Comparison of ENCODE assay signal across 1 cellular context in genomic region chr17:2400474-2400866, GRCh38.
A peak's percentile ranks its signal among the peaks of the same experiment; 100 is the strongest.
TF ChIP-seq lines count a peak whose summit lies in the region.

No MANE protein-coding gene starts in this region.

TF ChIP-seq in HepG2, 621 proteins besides CTCF, POLR2A, EP300 and RAD21 (continued from another document and continues in another):
- TF ChIP-seq BCL3 (CRISPR knock-in tag; IDR thresholded peaks at IDR 0.05) (no peak), ZNF75D (CRISPR knock-in tag; IDR thresholded peaks at IDR 0.05; ENCODE audit: borderline replicate concordance) (no peak), ZNF513 (CRISPR knock-in tag; conservative IDR thresholded peaks at IDR 0.05) (no peak), AGO1 (IDR thresholded peaks at IDR 0.05; ENCODE audit: low read depth, low read length, poor library complexity, severe bottlenecking) (no peak), YEATS2 (CRISPR knock-in tag; IDR thresholded peaks at IDR 0.05; ENCODE audit: borderline replicate concordance) (no peak), PAF1 (CRISPR knock-in tag; IDR thresholded peaks at IDR 0.05) (no peak), RARA (CRISPR knock-in tag; IDR thresholded peaks at IDR 0.05) (no peak), SPEN (CRISPR knock-in tag; IDR thresholded peaks at IDR 0.05; ENCODE audit: low read depth) (0 out of 2 replicates have a peak, but pooled peaks have one; percentile 15), ZNF570 (CRISPR knock-in tag; IDR thresholded peaks at IDR 0.05; ENCODE audit: borderline replicate concordance) (no peak), MNT (IDR thresholded peaks at IDR 0.05) (peak; percentile 73), REXO4 (CRISPR knock-in tag; IDR thresholded peaks at IDR 0.05; ENCODE audit: borderline replicate concordance) (no peak), ZNF274 (CRISPR knock-in tag; IDR thresholded peaks at IDR 0.05) (no peak), ZNF589 (CRISPR knock-in tag; conservative IDR thresholded peaks at IDR 0.05) (no peak), ZBTB7B (CRISPR knock-in tag; IDR thresholded peaks at IDR 0.05) (no peak), ZNF816 (CRISPR knock-in tag; IDR thresholded peaks at IDR 0.05; ENCODE audit: borderline replicate concordance) (peak; percentile 11; the same call in 1 of the 2 replicates), ZNF101 (CRISPR knock-in tag; IDR thresholded peaks at IDR 0.05; ENCODE audit: borderline replicate concordance, low read depth) (no peak), HOXD1 (CRISPR knock-in tag; IDR thresholded peaks at IDR 0.05) (no peak), LBX2 (CRISPR knock-in tag; IDR thresholded peaks at IDR 0.05; ENCODE audit: borderline replicate concordance) (no peak), ZNF660 (CRISPR knock-in tag; IDR thresholded peaks at IDR 0.05; ENCODE audit: borderline replicate concordance, low read depth) (no peak), SIX4 (CRISPR knock-in tag; IDR thresholded peaks at IDR 0.05) (no peak), ZNF331 (CRISPR knock-in tag; IDR thresholded peaks at IDR 0.05) (no peak), DMTF1 (CRISPR knock-in tag; IDR thresholded peaks at IDR 0.05) (no peak), ZNF713 (CRISPR knock-in tag; IDR thresholded peaks at IDR 0.05) (no peak), NRL (CRISPR knock-in tag; IDR thresholded peaks at IDR 0.05; ENCODE audit: borderline replicate concordance) (no peak; the same call in 1 of the 2 replicates), SAFB2 (CRISPR knock-in tag; IDR thresholded peaks at IDR 0.05; ENCODE audit: borderline replicate concordance, low read depth) (no peak), FOXK2 (IDR thresholded peaks at IDR 0.05) (no peak), STAT5B (CRISPR knock-in tag; IDR thresholded peaks at IDR 0.05) (no peak), PCBP1 (IDR thresholded peaks at IDR 0.05; ENCODE audit: borderline replicate concordance, low read depth, low read length) (no peak), SRF (IDR thresholded peaks at IDR 0.05; ENCODE audit: low read depth, low read length) (no peak), MYC (CRISPR knock-in tag; IDR thresholded peaks at IDR 0.05; ENCODE audit: borderline replicate concordance) (0 out of 2 replicates have a peak, but pooled peaks have one; percentile 5), ZNF530 (CRISPR knock-in tag; IDR thresholded peaks at IDR 0.05; ENCODE audit: low read depth) (no peak), ZNF710 (CRISPR knock-in tag; IDR thresholded peaks at IDR 0.05; ENCODE audit: borderline replicate concordance) (no peak; the same call in 1 of the 2 replicates), FOXA1 (IDR thresholded peaks at IDR 0.05) (no peak), FOXA1 (CRISPR knock-in tag; IDR thresholded peaks at IDR 0.05) (no peak), ZNF143 (CRISPR knock-in tag; IDR thresholded peaks at IDR 0.05) (no peak), ZNF34 (CRISPR knock-in tag; IDR thresholded peaks at IDR 0.05; ENCODE audit: borderline replicate concordance) (no peak), KMT2B (CRISPR knock-in tag; IDR thresholded peaks at IDR 0.05) (no peak), HBP1 (CRISPR knock-in tag; IDR thresholded peaks at IDR 0.05; ENCODE audit: low read depth) (no peak; the same call in 1 of the 2 replicates), JUNB (CRISPR knock-in tag; IDR thresholded peaks at IDR 0.05; ENCODE audit: borderline replicate concordance) (0 out of 2 replicates have a peak, but pooled peaks have one; percentile 22), SIN3B (IDR thresholded peaks at IDR 0.05; ENCODE audit: low read length) (no peak), FOXC1 (CRISPR knock-in tag; IDR thresholded peaks at IDR 0.05; ENCODE audit: borderline replicate concordance) (no peak), AHR (CRISPR knock-in tag; IDR thresholded peaks at IDR 0.05) (0 out of 2 replicates have a peak, but pooled peaks have one; percentile 28), JUND (CRISPR knock-in tag; IDR thresholded peaks at IDR 0.05) (no peak), ZFP62 (CRISPR knock-in tag; IDR thresholded peaks at IDR 0.05) (no peak), HNRNPL (IDR thresholded peaks at IDR 0.05; ENCODE audit: low read depth, low read length) (no peak), SYNCRIP (IDR thresholded peaks at IDR 0.05; ENCODE audit: insufficient read depth, low read depth, low read length) (no peak), RORA (CRISPR knock-in tag; IDR thresholded peaks at IDR 0.05) (no peak), ZBTB33 (CRISPR knock-in tag; IDR thresholded peaks at IDR 0.05) (no peak), JARID2 (CRISPR knock-in tag; IDR thresholded peaks at IDR 0.05; ENCODE audit: insufficient replicate concordance) (no peak), CCDC6 (CRISPR knock-in tag; IDR thresholded peaks at IDR 0.05) (0 out of 2 replicates have a peak, but pooled peaks have one; percentile 63), ZNF20 (CRISPR knock-in tag; IDR thresholded peaks at IDR 0.05) (no peak), POGK (CRISPR knock-in tag; conservative IDR thresholded peaks at IDR 0.05) (peak; percentile 15; the same call in 1 of the 2 replicates), IRX3 (CRISPR knock-in tag; IDR thresholded peaks at IDR 0.05; ENCODE audit: borderline replicate concordance, low read depth) (no peak), ZNF292 (CRISPR knock-in tag; IDR thresholded peaks at IDR 0.05; ENCODE audit: borderline replicate concordance, low read depth) (no peak), HIC2 (CRISPR knock-in tag; IDR thresholded peaks at IDR 0.05; ENCODE audit: low read depth) (no peak)
